In the genomic region with DNA sequence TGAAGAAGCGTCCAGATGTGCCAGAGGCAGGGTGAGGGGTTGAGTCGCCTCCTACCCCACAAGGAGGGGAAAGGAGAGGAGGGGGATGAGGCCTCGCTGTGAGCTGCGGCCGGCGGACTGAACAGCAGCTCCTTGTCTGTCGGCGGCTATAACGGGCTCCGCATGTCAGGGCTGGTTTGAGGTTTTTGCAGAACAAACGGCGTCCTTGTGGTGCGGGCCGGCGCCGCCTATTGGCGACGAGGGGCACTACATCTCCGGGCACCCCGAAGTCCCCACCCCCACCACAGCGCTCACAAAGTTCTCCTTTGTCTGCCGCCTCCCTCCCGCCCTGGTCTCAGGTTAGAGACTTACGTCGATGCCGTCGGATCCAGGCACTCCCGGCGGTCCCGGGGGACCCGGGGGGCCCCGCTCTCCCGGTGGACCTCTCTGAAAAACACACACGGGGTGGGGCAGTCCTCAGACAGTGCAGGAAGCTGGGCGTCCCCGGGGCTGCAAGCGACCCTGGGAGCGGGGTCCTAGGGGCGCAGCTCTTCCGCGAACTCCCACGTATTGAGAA, we compare ENCODE assay signal across 8 cellular contexts. TPM values are rescaled to one million over a fixed set of nuclear protein-coding genes. Genes with fewer than 3 reads are reported as not detected.
DNase-seq lines count a peak whose midpoint lies in the region; ATAC-seq, FAIRE-seq and TF ChIP-seq lines count a peak whose summit lies in the region.

No MANE protein-coding gene starts in this region.

- no peaks in the 10 kb centered on the region for H3K79me2 ChIP-seq in endothelial cell of umbilical vein (ENCODE audit: control insufficient read depth, insufficient read depth, low read length)

- H3K9me3 ChIP-seq in endothelial cell of umbilical vein (replicated peaks; ENCODE audit: control insufficient read depth, insufficient read depth, low read length) (no peaks in the 10 kb centered on the region), mesodermal cell (ENCODE audit: control insufficient read depth, low read length) (no peaks in the 10 kb centered on the region)

- peak; percentile 92 to 99 for TF ChIP-seq CTCF in endothelial cell of umbilical vein (IDR thresholded peaks at IDR 0.05; ENCODE audit: extremely low read depth in 1 of 2, insufficient read depth in 1 of 2, low read depth in 1 of 2, low read length in 2 of 2)

- H3K27me3 ChIP-seq in endothelial cell of umbilical vein (ENCODE audit: control insufficient read depth in 2 of 2, insufficient read depth in 2 of 2, low read length in 2 of 2) = peaks cover 23 to 33% of the 10 kb centered on the region in 2 experiments

- 2 to 5% methylated on average over 26 to 36 of the region's 42 CpGs for WGBS in mesodermal cell (ENCODE audit: insufficient coverage in 2 of 2), 2 experiments

- no peak overlapping the region for H3K9ac ChIP-seq in endothelial cell of umbilical vein (replicated peaks; ENCODE audit: extremely low read depth, insufficient read depth, low read length)

- H4K20me1 ChIP-seq in endothelial cell of umbilical vein (replicated peaks; ENCODE audit: control insufficient read depth, extremely low read depth, insufficient read depth, low read length) = no peaks in the 10 kb centered on the region

- DNase-seq in GM12891 (ENCODE audit: insufficient read length, low spot score) (peak; percentile 77), NOMO-1 (lab: John Stamatoyannopoulos, UW; ENCODE audit: unreplicated experiment in 2 of 2) (peak; percentile 78 to 88), endothelial cell of umbilical vein (ENCODE audit: low read depth, low spot score) (peak; percentile 86)
- peak; percentile 84 for DNase-seq in activated CD8-positive, alpha-beta memory T cell treated with anti-CD3 and anti-CD28 coated beads, Interleukin-2, amount 50 U/mL, for 4 hours
- DNase-seq in stimulated activated CD8-positive, alpha-beta memory T cell treated with anti-CD3 and anti-CD28 coated beads, Interleukin-12 subunit alpha, Interleukin-12 subunit beta, amount 100 ng/mL, for 24 hours (ENCODE audit: extremely low read depth) = peak; percentile 56

- TF ChIP-seq POLR2A in GM12891 (IDR thresholded peaks at IDR 0.05; ENCODE audit: low read depth, low read length) = peak; percentile 81
- TF ChIP-seq POLR2A in endothelial cell of umbilical vein (IDR thresholded peaks at IDR 0.05; ENCODE audit: low read depth, low read length) = no peak

- CTCF ChIA-PET in endothelial cell of umbilical vein (lab: Charles Lee) = interaction anchor here (0.6 to 4.6 kb wide), 31 partner anchors 9 to 237 kb away, joined by 3 to 51 read pairs (median 5); partner anchors contain the start of genes RLF, SMAP2 and ZMPSTE24

- FAIRE-seq in GM12891 (lab: Jason Lieb, UNC) (peak; percentile 92), endothelial cell of umbilical vein (lab: Jason Lieb, UNC) (peak; percentile 87)

- dilution Hi-C loops in endothelial cell of umbilical vein (cut with MboI; ENCODE audit: extremely low pct_ligation_motif_present, low sequenced_read_pairs) = no loop called here

- no TSS peak for BruUV-seq in endothelial cell of umbilical vein (replicated peaks; lab: Mats Ljungman, UMichigan)

- POLR2A ChIA-PET in endothelial cell of umbilical vein (lab: Charles Lee) = interaction anchor here (1.1 kb wide), 2 partner anchors 21 to 23 kb away, joined by 3 read pairs; no protein-coding TSS in a partner anchor

- H3K27ac ChIP-seq in endothelial cell of umbilical vein (ENCODE audit: insufficient read depth, low read depth, low read length) (no peak overlapping the region), mesodermal cell (ENCODE audit: low read depth, low read length, severe bottlenecking) (peak overlapping the region; percentile 71)

- H2AFZ ChIP-seq in endothelial cell of umbilical vein (ENCODE audit: low read depth, low read length) = peak overlapping the region; percentile 96

- intact Hi-C loops in endothelial cell of umbilical vein (cut with micrococcal nuclease) = loop anchor here (1.0 to 2.0 kb wide), 2 partner anchors 57 to 163 kb away; partner anchors contain the start of gene ZMPSTE24

- ATAC-seq in HG03439 (IDR thresholded peaks at IDR 0.05; ENCODE audit: unreplicated experiment) = peak; percentile 43
- no peak for ATAC-seq in GM19395 (IDR thresholded peaks at IDR 0.05; ENCODE audit: unreplicated experiment)

- no peaks in the 10 kb centered on the region for H3K9me1 ChIP-seq in endothelial cell of umbilical vein (replicated peaks; ENCODE audit: control insufficient read depth, extremely low read depth, insufficient read depth, low read length)

- H3K4me2 ChIP-seq in endothelial cell of umbilical vein (ENCODE audit: insufficient read depth, low read length) = peak overlapping the region; percentile 45

- H3K4me3 ChIP-seq in endothelial cell of umbilical vein (replicated peaks in 1 of 3; ENCODE audit: insufficient read depth in 1 of 3, low read depth in 1 of 3, low read length in 3 of 3) = peak overlapping the region in 2 of 3 experiments; percentile 18 to 24
- H3K4me3 ChIP-seq in mesodermal cell (ENCODE audit: extremely low read depth, insufficient read depth, low read length, poor library complexity, severe bottlenecking) = peak overlapping the region; percentile 39

- H3K36me3 ChIP-seq in endothelial cell of umbilical vein (ENCODE audit: control insufficient read depth in 2 of 2, extremely low read depth in 1 of 2, insufficient read depth in 2 of 2, low read length in 2 of 2) = no peaks in the 10 kb centered on the region
- H3K36me3 ChIP-seq in mesodermal cell (ENCODE audit: control insufficient read depth, insufficient read depth, low read length) = no peaks in the 10 kb centered on the region

- H3K4me1 ChIP-seq in endothelial cell of umbilical vein (ENCODE audit: control insufficient read depth, extremely low read depth, insufficient read depth, low read length) = peaks cover 4% of the 10 kb centered on the region
- H3K4me1 ChIP-seq in mesodermal cell (ENCODE audit: control insufficient read depth, insufficient read depth, low read length, poor library complexity, severe bottlenecking) = peaks cover 16% of the 10 kb centered on the region

TF ChIP-seq in GM12891, 5 proteins besides CTCF, POLR2A, EP300 and RAD21:
- TF ChIP-seq PAX5 (IDR thresholded peaks at IDR 0.05; ENCODE audit: insufficient read depth, low read length, severe bottlenecking) (no peak), POU2F2 (IDR thresholded peaks at IDR 0.05; ENCODE audit: low read depth, low read length) (no peak; the same call in 1 of the 2 replicates), SPI1 (IDR thresholded peaks at IDR 0.05; ENCODE audit: low read depth, low read length) (no peak), TAF1 (IDR thresholded peaks at IDR 0.05; ENCODE audit: low read depth, low read length) (0 out of 2 replicates have a peak, but pooled peaks have one; percentile 22), POLR2AphosphoS5 (IDR thresholded peaks at IDR 0.05; ENCODE audit: low read depth, low read length) (peak; percentile 77)

TF ChIP-seq in endothelial cell of umbilical vein, 7 proteins besides CTCF, POLR2A, EP300 and RAD21 (continues in another document):
- TF ChIP-seq JUN (IDR thresholded peaks at IDR 0.05; ENCODE audit: borderline replicate concordance, insufficient read depth, insufficient read length, low read depth) (no peak), POLR2AphosphoS5 (IDR thresholded peaks at IDR 0.05; ENCODE audit: insufficient read depth, low read depth, low read length) (no peak), FOS (IDR thresholded peaks at IDR 0.05; ENCODE audit: borderline replicate concordance, insufficient read depth, low read length) (no peak), MYC (IDR thresholded peaks at IDR 0.05; ENCODE audit: low read depth, low read length) (no peak), EZH2 (IDR thresholded peaks at IDR 0.05; ENCODE audit: borderline replicate concordance, low read depth, low read length, severe bottlenecking) (no peak), GATA2 (IDR thresholded peaks at IDR 0.05; ENCODE audit: insufficient read depth, insufficient read length, low read depth, low read length) (no peak)

RNA-seq across cellular contexts. Expression of gene COL9A2, which starts 1.8 kb away (rescaled TPM):
- 45.0 TPM for polyA plus RNA-seq in GM12891 (2012; ENCODE audit: low read depth, missing spikeins)
- 0.64 and 1.3 TPM in 2 replicates for total RNA-seq in endothelial cell of umbilical vein
- polyA plus RNA-seq in endothelial cell of umbilical vein = 0.29 and 0.69 TPM in 2 replicates
- polyA plus RNA-seq in endothelial cell of umbilical vein (2011; cell fraction: cytosol; rRNA removed) = 0.32 and 0.34 TPM in 2 replicates
- 2.4 and 2.5 TPM in 2 replicates for polyA plus RNA-seq in endothelial cell of umbilical vein (2011; cell fraction: nucleus; rRNA removed)
- 0.05 and 0.34 TPM in 2 replicates for polyA plus RNA-seq in endothelial cell of umbilical vein (2012)
- 0.08 and 0.22 TPM in 2 replicates for polyA minus RNA-seq in endothelial cell of umbilical vein
- polyA minus RNA-seq in endothelial cell of umbilical vein (2011; cell fraction: cytosol; rRNA and poly(A)+ RNA removed) = not detected
- 0.19 TPM in 1 of 2 replicates, not detected in the other for polyA minus RNA-seq in endothelial cell of umbilical vein (2011; cell fraction: nucleus; rRNA and poly(A)+ RNA removed)
- 31.1 TPM for polyA plus RNA-seq in mesodermal cell (2013, experiment 1 of 2)
- 23.1 TPM for polyA plus RNA-seq in mesodermal cell (2013, experiment 2 of 2)

RNA-seq across cellular contexts. Expression of gene ZMPSTE24, which starts 57.3 kb away (rescaled TPM):
- 10.2 TPM for polyA plus RNA-seq in GM12891 (2012; ENCODE audit: low read depth, missing spikeins)
- 42.5 and 44.7 TPM in 2 replicates for total RNA-seq in endothelial cell of umbilical vein
- 11.7 and 16.9 TPM in 2 replicates for polyA plus RNA-seq in endothelial cell of umbilical vein
- 16.0 and 16.9 TPM in 2 replicates for polyA plus RNA-seq in endothelial cell of umbilical vein (2011; cell fraction: cytosol; rRNA removed)
- polyA plus RNA-seq in endothelial cell of umbilical vein (2011; cell fraction: nucleus; rRNA removed) = 10.3 and 14.2 TPM in 2 replicates
- 34.8 and 52.4 TPM in 2 replicates for polyA plus RNA-seq in endothelial cell of umbilical vein (2012)
- polyA minus RNA-seq in endothelial cell of umbilical vein = 25.6 and 25.8 TPM in 2 replicates
- polyA minus RNA-seq in endothelial cell of umbilical vein (2011; cell fraction: cytosol; rRNA and poly(A)+ RNA removed) = 35.2 TPM
- 12.3 and 15.3 TPM in 2 replicates for polyA minus RNA-seq in endothelial cell of umbilical vein (2011; cell fraction: nucleus; rRNA and poly(A)+ RNA removed)
- 30.7 TPM for polyA plus RNA-seq in mesodermal cell (2013, experiment 1 of 2)
- polyA plus RNA-seq in mesodermal cell (2013, experiment 2 of 2) = 28.4 TPM

RNA-seq across cellular contexts. Expression of gene SMAP2, which starts 58.2 kb away (rescaled TPM):
- polyA plus RNA-seq in GM12891 (2012; ENCODE audit: low read depth, missing spikeins) = 122 TPM
- total RNA-seq in endothelial cell of umbilical vein = 11.1 and 12.0 TPM in 2 replicates
- polyA plus RNA-seq in endothelial cell of umbilical vein = 7.4 and 8.0 TPM in 2 replicates
- polyA plus RNA-seq in endothelial cell of umbilical vein (2011; cell fraction: cytosol; rRNA removed) = 6.1 and 7.5 TPM in 2 replicates
- polyA plus RNA-seq in endothelial cell of umbilical vein (2011; cell fraction: nucleus; rRNA removed) = 4.7 and 8.8 TPM in 2 replicates
- 10.0 and 11.8 TPM in 2 replicates for polyA plus RNA-seq in endothelial cell of umbilical vein (2012)
- 10.0 and 14.3 TPM in 2 replicates for polyA minus RNA-seq in endothelial cell of umbilical vein
- polyA minus RNA-seq in endothelial cell of umbilical vein (2011; cell fraction: cytosol; rRNA and poly(A)+ RNA removed) = 5.3 TPM
- polyA minus RNA-seq in endothelial cell of umbilical vein (2011; cell fraction: nucleus; rRNA and poly(A)+ RNA removed) = 2.3 and 3.5 TPM in 2 replicates
- polyA plus RNA-seq in mesodermal cell (2013, experiment 1 of 2) = 13.4 TPM
- polyA plus RNA-seq in mesodermal cell (2013, experiment 2 of 2) = 12.2 TPM
